ENCODE assay signal across 1 cellular context in the genomic region with DNA sequence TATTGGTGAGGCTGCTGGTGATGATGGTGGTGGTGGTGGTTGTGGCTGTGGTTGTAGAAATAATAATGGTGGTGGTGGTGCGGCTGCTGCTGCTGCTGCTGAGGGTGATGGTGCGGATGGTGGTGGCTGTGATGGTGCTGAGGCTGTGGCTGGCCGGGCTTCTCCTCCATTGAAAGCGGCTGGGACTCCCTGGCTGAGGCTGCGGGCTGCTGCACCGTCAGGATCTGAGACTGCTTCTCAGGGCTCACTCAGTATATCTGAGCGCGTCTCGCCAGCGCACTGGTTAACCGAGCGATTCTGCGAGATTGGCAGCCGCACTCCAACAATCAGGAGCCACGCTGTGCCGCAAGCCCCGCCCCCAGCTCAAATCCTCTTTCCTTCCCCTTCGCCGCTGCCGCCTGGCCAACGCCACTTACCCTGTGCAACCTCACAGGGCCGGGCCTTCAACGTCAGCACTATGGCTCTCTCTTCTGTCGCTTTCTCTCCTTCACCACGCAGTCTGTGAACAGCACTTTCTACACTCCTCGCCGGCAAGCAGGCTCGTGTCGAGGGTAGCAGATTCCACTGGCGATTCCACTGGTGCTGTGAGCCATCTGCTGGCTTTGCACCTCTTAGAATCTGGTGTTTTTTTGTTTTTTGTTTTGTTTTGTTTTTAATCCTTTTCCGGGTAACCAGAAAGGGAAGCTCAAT.
TF ChIP-seq lines count a peak whose summit lies in the region.

NUFIP2 (minus strand) TSS at position 259 of the 690 bp plus-strand sequence; CDS start at position 170, 89 bp downstream.

TF ChIP-seq in HepG2, 621 proteins besides CTCF, POLR2A, EP300 and RAD21 (continued from another document and continues in another):
- TF ChIP-seq BRCA1 (CRISPR knock-in tag; IDR thresholded peaks at IDR 0.05) (peak; percentile 96), ZNF263 (CRISPR knock-in tag; IDR thresholded peaks at IDR 0.05) (0 out of 2 replicates have a peak, but pooled peaks have one; percentile 15), MIER2 (CRISPR knock-in tag; IDR thresholded peaks at IDR 0.05) (no peak), MYPOP (CRISPR knock-in tag; IDR thresholded peaks at IDR 0.05) (peak; percentile 58; the same call in 1 of the 2 replicates), ZNF703 (CRISPR knock-in tag; IDR thresholded peaks at IDR 0.05; ENCODE audit: borderline replicate concordance) (no peak), LCORL (IDR thresholded peaks at IDR 0.05) (no peak), LCORL (CRISPR knock-in tag; IDR thresholded peaks at IDR 0.05) (peak; percentile 43; the same call in 1 of the 2 replicates), GABPA (IDR thresholded peaks at IDR 0.05; ENCODE audit: low read depth, low read length) (peak; percentile 33; the same call in 1 of the 2 replicates), GABPA (CRISPR knock-in tag; IDR thresholded peaks at IDR 0.05; ENCODE audit: low read depth) (peak; percentile 76), ZNF678 (CRISPR knock-in tag; IDR thresholded peaks at IDR 0.05) (peak; percentile 72; the same call in 1 of the 2 replicates), ZNF296 (CRISPR knock-in tag; conservative IDR thresholded peaks at IDR 0.05) (no peak), ZNF142 (CRISPR knock-in tag; IDR thresholded peaks at IDR 0.05) (peak; percentile 73; the same call in 1 of the 2 replicates), ZNF570 (CRISPR knock-in tag; IDR thresholded peaks at IDR 0.05; ENCODE audit: borderline replicate concordance) (0 out of 2 replicates have a peak, but pooled peaks have one; percentile 45), ZNF776 (CRISPR knock-in tag; IDR thresholded peaks at IDR 0.05) (0 out of 2 replicates have a peak, but pooled peaks have one; percentile 24), DR1 (CRISPR knock-in tag; IDR thresholded peaks at IDR 0.05) (peak; percentile 100), SNAPC2 (CRISPR knock-in tag; IDR thresholded peaks at IDR 0.05) (no peak), HOXA7 (CRISPR knock-in tag; IDR thresholded peaks at IDR 0.05) (no peak), IKZF4 (CRISPR knock-in tag; IDR thresholded peaks at IDR 0.05; ENCODE audit: borderline replicate concordance, low read depth, not compliant biosample characterization) (no peak), ZEB1 (IDR thresholded peaks at IDR 0.05; ENCODE audit: insufficient replicate concordance, low read depth) (peak; percentile 50), NBN (conservative IDR thresholded peaks at IDR 0.05) (no peak), JUNB (CRISPR knock-in tag; IDR thresholded peaks at IDR 0.05; ENCODE audit: borderline replicate concordance) (peak; percentile 33; the same call in 1 of the 2 replicates), ZNF614 (CRISPR knock-in tag; IDR thresholded peaks at IDR 0.05; ENCODE audit: borderline replicate concordance) (peak; percentile 55; the same call in 1 of the 2 replicates), ZSCAN30 (CRISPR knock-in tag; IDR thresholded peaks at IDR 0.05) (no peak), GATAD1 (CRISPR knock-in tag; IDR thresholded peaks at IDR 0.05) (peak; percentile 84)
- TF ChIP-seq, protein P1, sequence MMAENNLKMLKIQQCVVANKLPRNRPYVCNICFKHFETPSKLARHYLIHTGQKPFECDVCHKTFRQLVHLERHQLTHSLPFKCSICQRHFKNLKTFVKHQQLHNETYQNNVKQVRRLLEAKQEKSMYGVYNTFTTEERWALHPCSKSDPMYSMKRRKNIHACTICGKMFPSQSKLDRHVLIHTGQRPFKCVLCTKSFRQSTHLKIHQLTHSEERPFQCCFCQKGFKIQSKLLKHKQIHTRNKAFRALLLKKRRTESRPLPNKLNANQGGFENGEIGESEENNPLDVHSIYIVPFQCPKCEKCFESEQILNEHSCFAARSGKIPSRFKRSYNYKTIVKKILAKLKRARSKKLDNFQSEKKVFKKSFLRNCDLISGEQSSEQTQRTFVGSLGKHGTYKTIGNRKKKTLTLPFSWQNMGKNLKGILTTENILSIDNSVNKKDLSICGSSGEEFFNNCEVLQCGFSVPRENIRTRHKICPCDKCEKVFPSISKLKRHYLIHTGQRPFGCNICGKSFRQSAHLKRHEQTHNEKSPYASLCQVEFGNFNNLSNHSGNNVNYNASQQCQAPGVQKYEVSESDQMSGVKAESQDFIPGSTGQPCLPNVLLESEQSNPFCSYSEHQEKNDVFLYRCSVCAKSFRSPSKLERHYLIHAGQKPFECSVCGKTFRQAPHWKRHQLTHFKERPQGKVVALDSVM (CRISPR knock-in tag; IDR thresholded peaks at IDR 0.05) = no peak
- TF ChIP-seq, protein P2, sequence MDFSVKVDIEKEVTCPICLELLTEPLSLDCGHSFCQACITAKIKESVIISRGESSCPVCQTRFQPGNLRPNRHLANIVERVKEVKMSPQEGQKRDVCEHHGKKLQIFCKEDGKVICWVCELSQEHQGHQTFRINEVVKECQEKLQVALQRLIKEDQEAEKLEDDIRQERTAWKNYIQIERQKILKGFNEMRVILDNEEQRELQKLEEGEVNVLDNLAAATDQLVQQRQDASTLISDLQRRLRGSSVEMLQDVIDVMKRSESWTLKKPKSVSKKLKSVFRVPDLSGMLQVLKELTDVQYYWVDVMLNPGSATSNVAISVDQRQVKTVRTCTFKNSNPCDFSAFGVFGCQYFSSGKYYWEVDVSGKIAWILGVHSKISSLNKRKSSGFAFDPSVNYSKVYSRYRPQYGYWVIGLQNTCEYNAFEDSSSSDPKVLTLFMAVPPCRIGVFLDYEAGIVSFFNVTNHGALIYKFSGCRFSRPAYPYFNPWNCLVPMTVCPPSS (IDR thresholded peaks at IDR 0.05) = no peak
- TF ChIP-seq, protein P3, sequence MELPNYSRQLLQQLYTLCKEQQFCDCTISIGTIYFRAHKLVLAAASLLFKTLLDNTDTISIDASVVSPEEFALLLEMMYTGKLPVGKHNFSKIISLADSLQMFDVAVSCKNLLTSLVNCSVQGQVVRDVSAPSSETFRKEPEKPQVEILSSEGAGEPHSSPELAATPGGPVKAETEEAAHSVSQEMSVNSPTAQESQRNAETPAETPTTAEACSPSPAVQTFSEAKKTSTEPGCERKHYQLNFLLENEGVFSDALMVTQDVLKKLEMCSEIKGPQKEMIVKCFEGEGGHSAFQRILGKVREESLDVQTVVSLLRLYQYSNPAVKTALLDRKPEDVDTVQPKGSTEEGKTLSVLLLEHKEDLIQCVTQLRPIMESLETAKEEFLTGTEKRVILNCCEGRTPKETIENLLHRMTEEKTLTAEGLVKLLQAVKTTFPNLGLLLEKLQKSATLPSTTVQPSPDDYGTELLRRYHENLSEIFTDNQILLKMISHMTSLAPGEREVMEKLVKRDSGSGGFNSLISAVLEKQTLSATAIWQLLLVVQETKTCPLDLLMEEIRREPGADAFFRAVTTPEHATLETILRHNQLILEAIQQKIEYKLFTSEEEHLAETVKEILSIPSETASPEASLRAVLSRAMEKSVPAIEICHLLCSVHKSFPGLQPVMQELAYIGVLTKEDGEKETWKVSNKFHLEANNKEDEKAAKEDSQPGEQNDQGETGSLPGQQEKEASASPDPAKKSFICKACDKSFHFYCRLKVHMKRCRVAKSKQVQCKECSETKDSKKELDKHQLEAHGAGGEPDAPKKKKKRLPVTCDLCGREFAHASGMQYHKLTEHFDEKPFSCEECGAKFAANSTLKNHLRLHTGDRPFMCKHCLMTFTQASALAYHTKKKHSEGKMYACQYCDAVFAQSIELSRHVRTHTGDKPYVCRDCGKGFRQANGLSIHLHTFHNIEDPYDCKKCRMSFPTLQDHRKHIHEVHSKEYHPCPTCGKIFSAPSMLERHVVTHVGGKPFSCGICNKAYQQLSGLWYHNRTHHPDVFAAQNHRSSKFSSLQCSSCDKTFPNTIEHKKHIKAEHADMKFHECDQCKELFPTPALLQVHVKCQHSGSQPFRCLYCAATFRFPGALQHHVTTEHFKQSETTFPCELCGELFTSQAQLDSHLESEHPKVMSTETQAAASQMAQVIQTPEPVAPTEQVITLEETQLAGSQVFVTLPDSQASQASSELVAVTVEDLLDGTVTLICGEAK (IDR thresholded peaks at IDR 0.05) = no peak
- TF ChIP-seq, protein P3 (CRISPR knock-in tag; IDR thresholded peaks at IDR 0.05) = peak; percentile 62; the same call in 1 of the 2 replicates
- TF ChIP-seq, protein P4, sequence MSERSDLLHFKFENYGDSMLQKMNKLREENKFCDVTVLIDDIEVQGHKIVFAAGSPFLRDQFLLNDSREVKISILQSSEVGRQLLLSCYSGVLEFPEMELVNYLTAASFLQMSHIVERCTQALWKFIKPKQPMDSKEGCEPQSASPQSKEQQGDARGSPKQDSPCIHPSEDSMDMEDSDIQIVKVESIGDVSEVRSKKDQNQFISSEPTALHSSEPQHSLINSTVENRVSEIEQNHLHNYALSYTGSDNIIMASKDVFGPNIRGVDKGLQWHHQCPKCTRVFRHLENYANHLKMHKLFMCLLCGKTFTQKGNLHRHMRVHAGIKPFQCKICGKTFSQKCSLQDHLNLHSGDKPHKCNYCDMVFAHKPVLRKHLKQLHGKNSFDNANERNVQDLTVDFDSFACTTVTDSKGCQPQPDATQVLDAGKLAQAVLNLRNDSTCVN (CRISPR knock-in tag; IDR thresholded peaks at IDR 0.05; ENCODE audit: borderline replicate concordance) = peak; percentile 80
